In genomic region chr12:70068743-70069142, GRCh38 we compare ENCODE assay signal across 16 cellular contexts.
"Had no signal": no experiment of that assay in that cellular context is flagged by ENCODE, and none has a peak within 500 bp of the region (broad histone marks: within the 10 kb centered on the region; RNA-seq: fewer than 3 reads in every experiment).

No MANE protein-coding gene starts in this region.

- H3K27me3 ChIP-seq: adrenal gland, foreskin keratinocyte, neural progenitor cell had no signal

- H3K36me3 ChIP-seq: adrenal gland, neural progenitor cell had no signal

- H2AFZ ChIP-seq: neural progenitor cell, parathyroid adenoma had no signal

- H3K9me3 Mint-ChIP-seq: activated T-helper 17 cell treated with anti-CD3 and anti-CD28 coated beads, Interleukin-2, amount 50 U/mL, for 72 hours; neural progenitor cell had no signal

- H3K27ac Mint-ChIP-seq: activated T-helper 17 cell treated with anti-CD3 and anti-CD28 coated beads, Interleukin-2, amount 50 U/mL, for 72 hours; neural progenitor cell had no signal

- H3K79me2 ChIP-seq: parathyroid adenoma had no signal

- H3K4me3 ChIP-seq: adrenal gland, coronary artery, neural progenitor cell had no signal

- H3K27ac ChIP-seq: adrenal gland, coronary artery, foreskin keratinocyte, neural progenitor cell, parathyroid adenoma had no signal

- H3K4me3 Mint-ChIP-seq: activated T-helper 17 cell treated with anti-CD3 and anti-CD28 coated beads, Interleukin-2, amount 50 U/mL, for 72 hours; neural progenitor cell had no signal

- H3K9me3 ChIP-seq: adrenal gland had no signal

- H3K4me2 ChIP-seq: neural progenitor cell had no signal

- H3K4me1 Mint-ChIP-seq: activated T-helper 17 cell treated with anti-CD3 and anti-CD28 coated beads, Interleukin-2, amount 50 U/mL, for 72 hours had no signal

- H3K36me3 Mint-ChIP-seq: neural progenitor cell had no signal

- DNase-seq: activated CD4-positive, alpha-beta T cell treated with anti-CD3 and anti-CD28 coated beads for 4 hours; activated CD8-positive, alpha-beta memory T cell treated with anti-CD3 and anti-CD28 coated beads for 24 hours; activated naive CD4-positive, alpha-beta T cell treated with anti-CD3 and anti-CD28 coated beads, Interleukin-2, amount 50 U/mL, for 16 hours; activated T-cell treated with anti-CD3 and anti-CD28 coated beads for 4 hours; adrenal gland; caudate nucleus; effector CD4-positive, alpha-beta T cell; foreskin keratinocyte; head of caudate nucleus; retina; stimulated activated CD4-positive, alpha-beta T cell treated with anti-CD3 and anti-CD28 coated beads, Interleukin-15, amount 100 ng/mL, for 24 hours; stimulated activated CD4-positive, alpha-beta T cell treated with anti-CD3 and anti-CD28 coated beads, Interleukin-4, amount 100 ng/mL, for 4 hours had no signal

- H3K4me1 ChIP-seq: adrenal gland, foreskin keratinocyte, parathyroid adenoma had no signal

- ATAC-seq: activated T-helper 17 cell treated with anti-CD3 and anti-CD28 coated beads, Interleukin-2, amount 50 U/mL, for 72 hours; foreskin keratinocyte had no signal
